ENCODE assay signal across 8 cellular contexts in the genomic region with DNA sequence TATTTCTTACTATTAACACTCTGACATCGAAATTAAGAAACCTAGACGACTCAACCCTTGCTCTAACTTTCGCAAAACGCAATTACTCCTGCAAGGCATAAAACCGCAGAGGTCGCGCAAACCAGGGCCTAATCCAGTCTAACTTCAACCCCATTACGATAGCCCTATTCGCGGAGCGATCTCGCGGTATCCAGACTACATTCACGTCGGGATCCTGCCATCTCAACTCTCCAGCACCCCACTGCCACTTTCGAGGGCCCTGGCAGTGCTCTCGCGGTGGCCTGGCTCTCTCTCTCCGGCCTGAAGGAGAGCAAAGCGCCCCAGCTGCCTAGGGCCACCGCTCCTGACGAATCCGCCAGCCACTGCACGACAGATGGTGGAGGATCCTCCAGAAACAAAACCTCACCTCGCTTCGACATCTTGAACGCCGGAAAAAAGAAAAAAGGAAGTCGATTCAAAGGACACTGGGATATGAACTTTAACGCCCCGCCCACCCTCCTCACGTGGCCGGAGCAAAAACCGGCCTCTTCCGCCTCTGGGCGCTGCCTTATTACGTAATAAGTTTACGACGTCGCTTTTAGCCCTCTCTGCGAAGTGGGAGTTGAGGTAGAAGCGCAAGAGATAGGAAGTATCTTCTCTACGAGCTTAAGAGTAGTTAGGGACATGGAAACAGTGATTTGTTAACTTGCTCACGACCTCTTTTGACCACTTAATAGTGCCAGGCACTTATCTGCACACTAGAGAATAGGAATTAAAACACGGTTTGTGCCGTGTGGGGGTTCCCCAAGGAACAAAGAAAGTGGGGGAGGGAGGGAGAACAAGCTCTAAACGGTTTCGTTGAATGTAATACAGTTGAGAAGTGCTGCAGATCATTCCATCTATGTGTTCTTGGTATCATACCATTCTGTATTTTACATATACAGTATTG. TPM values are rescaled to one million over a fixed set of nuclear protein-coding genes. Genes with fewer than 3 reads are reported as not detected.
DNase-seq lines count a peak whose midpoint lies in the region; ATAC-seq and TF ChIP-seq lines count a peak whose summit lies in the region.

A gene (minus strand): TSS at position 430 of the 928 bp plus-strand sequence. CDS start 11 bp downstream, at position 419.

- CTCF ChIA-PET in mammary epithelial cell (lab: Charles Lee; ENCODE audit: low non-redundant PET), result no interaction called here

- no peaks in the 10 kb centered on the region for H3K9me3 ChIP-seq in mammary epithelial cell (replicated peaks; ENCODE audit: insufficient read depth, low read length)
- no peaks in the 10 kb centered on the region for H3K9me3 ChIP-seq in smooth muscle cell (replicated peaks; ENCODE audit: low read depth)

- peak; percentile 95 for DNase-seq in NCI-H226
- DNase-seq in mammary epithelial cell, result peak; percentile 94
- peak; percentile 88 for DNase-seq in iPS-NIHi7 (ENCODE audit: extremely low spot score)
- DNase-seq in smooth muscle cell (lab: John Stamatoyannopoulos, UW; ENCODE audit: unreplicated experiment), result peak; percentile 85

- dilution Hi-C loops in mammary epithelial cell (cut with HindIII; ENCODE audit: low sequenced_read_pairs), result no loop called here

- in situ Hi-C loops in mammary epithelial cell (cut with MboI; ENCODE audit: low sequenced_read_pairs in 2 of 2), result no loop called here

- H3K9ac ChIP-seq in mammary epithelial cell (ENCODE audit: insufficient read depth, low read length) (peak within 1 kb of the TSS; percentile 99), smooth muscle cell (ENCODE audit: low read depth) (peak within 1 kb of the TSS; percentile 97)

- H3K27ac ChIP-seq in ACC112 (ENCODE audit: low read depth, low read length), result peak within 1 kb of the TSS; percentile 87
- H3K27ac ChIP-seq in mammary epithelial cell (ENCODE audit: insufficient read depth, low read depth, low read length), result peak within 1 kb of the TSS; percentile 92
- peak within 1 kb of the TSS; percentile 98 for H3K27ac ChIP-seq in smooth muscle cell (ENCODE audit: low read depth)

- ATAC-seq in GM18873 (IDR thresholded peaks at IDR 0.05; ENCODE audit: low FRiP score, unreplicated experiment), result peak; percentile 51
- ATAC-seq in HG03139 (IDR thresholded peaks at IDR 0.05; ENCODE audit: unreplicated experiment), result peak; percentile 56

- intact Hi-C loops in mammary epithelial cell (cut with micrococcal nuclease), result loop anchor here (1.0 to 5.0 kb wide), 3 partner anchors 16 to 299 kb away; a partner anchor contains a TSS

- H2AFZ ChIP-seq in ACC112 (ENCODE audit: low read length, unreplicated experiment), result peak within 1 kb of the TSS; percentile 95
- peak within 1 kb of the TSS; percentile 85 for H2AFZ ChIP-seq in mammary epithelial cell (ENCODE audit: low read depth, low read length)
- H2AFZ ChIP-seq in smooth muscle cell (ENCODE audit: low read depth), result peak within 1 kb of the TSS; percentile 88

- H3K4me2 ChIP-seq in mammary epithelial cell (ENCODE audit: insufficient read depth, low read depth, low read length), result peak within 1 kb of the TSS; percentile 87
- H3K4me2 ChIP-seq in smooth muscle cell, result peak within 1 kb of the TSS; percentile 100

- peak within 1 kb of the TSS; percentile 99 for H3K4me3 ChIP-seq in ACC112 (ENCODE audit: low read depth, low read length)
- H3K4me3 ChIP-seq in WI38 (ENCODE audit: low read depth, low read length), result peak within 1 kb of the TSS; percentile 96
- H3K4me3 ChIP-seq in mammary epithelial cell (replicated peaks in 1 of 3; ENCODE audit: insufficient read depth in 1 of 3, low read depth in 2 of 3, low read length in 3 of 3), result peak within 1 kb of the TSS; percentile 59 to 98 (median 86)
- peak within 1 kb of the TSS; percentile 83 for H3K4me3 ChIP-seq in smooth muscle cell

- H3K27me3 ChIP-seq in ACC112 (ENCODE audit: insufficient read depth, low read length) (no peaks in the 10 kb centered on the region), mammary epithelial cell (ENCODE audit: insufficient read depth, low read length) (no peaks in the 10 kb centered on the region), smooth muscle cell (ENCODE audit: low read depth) (no peaks in the 10 kb centered on the region)

- TF ChIP-seq CTCF in WI38 (IDR thresholded peaks at IDR 0.05; ENCODE audit: low read depth, low read length) (no peak), mammary epithelial cell (conservative IDR thresholded peaks at IDR 0.05 in 1 of 2, IDR thresholded peaks at IDR 0.05 in 1 of 2; ENCODE audit: extremely low read depth in 1 of 2, insufficient read depth in 1 of 2, low read depth in 1 of 2, low read length in 2 of 2) (no peak), smooth muscle cell (IDR thresholded peaks at IDR 0.05; ENCODE audit: borderline replicate concordance, insufficient read depth, poor library complexity, severe bottlenecking) (no peak)

- H3K79me2 ChIP-seq in ACC112 (ENCODE audit: control insufficient read depth, insufficient read depth, low read length, unreplicated experiment), result peaks cover 40% of the 10 kb centered on the region
- H3K79me2 ChIP-seq in mammary epithelial cell (ENCODE audit: insufficient read depth, low read length), result peaks cover 49% of the 10 kb centered on the region
- peaks cover 36% of the 10 kb centered on the region for H3K79me2 ChIP-seq in smooth muscle cell (ENCODE audit: low read depth)

- under 1% methylated on average over 40 of the region's 48 CpGs for WGBS in mammary epithelial cell (ENCODE audit: low coverage, missing lambda C conversion rate)
- under 1% methylated on average over 48 of the region's 48 CpGs for WGBS in smooth muscle cell (ENCODE audit: low lambda C conversion rate)

- peaks cover 38% of the 10 kb centered on the region for H3K36me3 ChIP-seq in ACC112 (ENCODE audit: insufficient read depth, low read length)
- peaks cover 33% of the 10 kb centered on the region for H3K36me3 ChIP-seq in mammary epithelial cell (ENCODE audit: insufficient read depth, low read length)
- H3K36me3 ChIP-seq in smooth muscle cell (ENCODE audit: low read depth), result peaks cover 4% of the 10 kb centered on the region

- TSS peak; percentile 95 for BruUV-seq in mammary epithelial cell (replicated peaks; lab: Mats Ljungman, UMichigan)

- H4K20me1 ChIP-seq in mammary epithelial cell (ENCODE audit: insufficient read depth, low read length), result peaks cover 8% of the 10 kb centered on the region
- H4K20me1 ChIP-seq in smooth muscle cell (ENCODE audit: low read depth), result peaks cover 47% of the 10 kb centered on the region

- H3F3A ChIP-seq in smooth muscle cell (ENCODE audit: low read depth), result peaks cover 25% of the 10 kb centered on the region

- H3K4me1 ChIP-seq in ACC112 (ENCODE audit: control insufficient read depth, insufficient read depth, low read length, unreplicated experiment) (peaks cover 10% of the 10 kb centered on the region), mammary epithelial cell (ENCODE audit: insufficient read depth, low read length) (peaks cover 10% of the 10 kb centered on the region), smooth muscle cell (ENCODE audit: low read depth) (peaks cover 22% of the 10 kb centered on the region)

RNA-seq across cellular contexts. Expression of the gene that starts here (rescaled TPM):
- 1,000 to 10,000 TPM in 1 of 2 donors, 100 to 1,000 TPM in 1; 693 to 1,265 TPM for total RNA-seq in mammary epithelial cell
- 2,470 TPM for polyA plus RNA-seq in mammary epithelial cell
- polyA minus RNA-seq in mammary epithelial cell, result 585 TPM
- total RNA-seq in smooth muscle cell, result 1,675 and 1,715 TPM in 2 replicates
- 435 and 499 TPM in 2 replicates for polyA plus RNA-seq in smooth muscle cell

Comparison
In these comparisons a context has a peak if more than half of its experiments do, and no peak if none do; other contexts are left out.
1. Peak in every context shown above with its lines: DNase-seq, ATAC-seq, H3K4me3 ChIP-seq and H3K27ac ChIP-seq.